ENCODE assay signal across 24 cellular contexts in the genomic region with DNA sequence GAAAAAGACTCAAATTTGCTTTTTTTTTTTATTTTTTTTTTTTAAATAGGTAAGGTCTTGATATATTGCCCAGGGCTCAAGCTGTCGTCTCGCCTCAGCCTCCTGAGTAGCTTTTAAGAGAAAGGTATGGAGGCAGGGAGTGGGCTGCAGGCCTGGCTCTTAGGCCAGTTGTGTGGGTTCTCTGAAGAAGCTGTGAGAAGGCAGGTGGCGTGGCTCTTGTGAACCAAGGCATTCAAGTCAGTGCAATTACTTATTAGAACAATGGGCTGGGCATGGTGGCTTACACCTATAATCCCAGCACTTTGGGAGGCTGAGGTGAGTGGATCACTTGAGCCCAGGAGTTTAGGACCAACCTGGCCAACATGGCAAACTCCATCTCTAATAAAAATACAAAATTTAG.
"Had no signal": no experiment of that assay in that cellular context is flagged by ENCODE, and none has a peak within 500 bp of the region (broad histone marks: within the 10 kb centered on the region; RNA-seq: fewer than 3 reads in every experiment).

No MANE protein-coding gene starts in this region.

- H3K4me3 ChIP-seq: colonic mucosa, coronary artery, dorsolateral prefrontal cortex, esophagus muscularis mucosa, esophagus squamous epithelium, gastrocnemius medialis, gastroesophageal sphincter, heart left ventricle, heart right ventricle had no signal

- H3K36me3 ChIP-seq: colonic mucosa, esophagus muscularis mucosa, esophagus squamous epithelium, gastrocnemius medialis, gastroesophageal sphincter, heart left ventricle, heart right ventricle had no signal

- H3K9me3 ChIP-seq: colonic mucosa, gastrocnemius medialis had no signal

- H3K27me3 Mint-ChIP-seq: dendritic cell treated with granulocyte-macrophage colony-stimulating factor and Interleukin-4, amounts not matched to agents 40 ng/mL and 50 ng/mL, for 4 days had no signal

- H3K27ac ChIP-seq: colonic mucosa, coronary artery, dorsolateral prefrontal cortex, epithelial cell of prostate, esophagus muscularis mucosa, esophagus squamous epithelium, foreskin keratinocyte, gastrocnemius medialis, gastroesophageal sphincter, heart left ventricle, heart right ventricle had no signal

- H3K27me3 ChIP-seq: colonic mucosa, esophagus muscularis mucosa, foreskin keratinocyte, gastrocnemius medialis, heart left ventricle had no signal

- H3K9me3 Mint-ChIP-seq: dendritic cell treated with granulocyte-macrophage colony-stimulating factor and Interleukin-4, amounts not matched to agents 40 ng/mL and 50 ng/mL, for 4 days; effector memory CD8-positive, alpha-beta T cell had no signal

- H3K4me1 ChIP-seq: colonic mucosa, esophagus squamous epithelium, foreskin keratinocyte, gastrocnemius medialis, gastroesophageal sphincter, heart left ventricle, heart right ventricle had no signal

- H3K4me3 Mint-ChIP-seq: dendritic cell treated with granulocyte-macrophage colony-stimulating factor and Interleukin-4, amounts not matched to agents 40 ng/mL and 50 ng/mL, for 4 days; effector memory CD8-positive, alpha-beta T cell; endodermal cell had no signal

- H3K27ac Mint-ChIP-seq: dendritic cell treated with granulocyte-macrophage colony-stimulating factor and Interleukin-4, amounts not matched to agents 40 ng/mL and 50 ng/mL, for 4 days; effector memory CD8-positive, alpha-beta T cell; endodermal cell had no signal

- DNase-seq: colonic mucosa; cortex of kidney; dermis blood vessel endothelial cell; dorsolateral prefrontal cortex; effector CD4-positive, alpha-beta T cell; effector CD8-positive, alpha-beta T cell; effector memory CD4-positive, alpha-beta T cell; effector memory CD8-positive, alpha-beta T cell; endodermal cell; erythroblast; esophagus squamous epithelium; foreskin fibroblast; foreskin keratinocyte; foreskin melanocyte; gastrocnemius medialis; glutamatergic neuron; head of caudate nucleus; heart left ventricle; heart right ventricle had no signal
